15 cellular contexts compared by ENCODE assay signal in the genomic region with DNA sequence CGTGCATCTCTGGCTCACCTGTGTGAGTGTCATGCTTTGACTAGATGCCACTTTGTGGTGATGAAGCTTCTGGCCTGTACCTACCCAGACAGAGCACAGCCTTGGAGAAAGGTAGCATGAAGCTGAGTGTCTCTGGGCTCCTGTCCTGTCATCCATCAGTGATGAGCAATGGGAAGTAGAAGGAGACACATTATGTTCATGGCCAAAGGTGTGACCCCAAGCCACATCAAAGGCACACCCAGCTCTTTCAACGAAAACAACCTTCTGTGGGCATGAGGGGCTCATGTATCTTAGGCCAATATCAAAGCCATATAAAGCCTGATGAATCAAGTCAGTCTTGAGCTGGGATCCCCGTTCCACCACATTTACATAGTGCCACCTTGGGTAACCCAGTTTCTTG. TPM values are rescaled to one million over a fixed set of nuclear protein-coding genes. Genes with fewer than 3 reads are reported as not detected.
"Had no signal": no experiment of that assay in that cellular context is flagged by ENCODE, and none has a peak within 500 bp of the region (broad histone marks: within the 10 kb centered on the region; RNA-seq: fewer than 3 reads in every experiment).

No MANE protein-coding gene starts in this region.

- H3K4me3 Mint-ChIP-seq: dendritic cell treated with granulocyte-macrophage colony-stimulating factor and Interleukin-4, amounts not matched to agents 40 ng/mL and 50 ng/mL, for 4 days had no signal

- H3K9me3 Mint-ChIP-seq: effector memory CD8-positive, alpha-beta T cell had no signal

- DNase-seq: effector memory CD8-positive, alpha-beta T cell; gastrocnemius medialis; heart right ventricle; islet precursor cell; mammary epithelial cell; naive thymus-derived CD4-positive, alpha-beta T cell; ovary; small intestine; stimulated activated CD4-positive, alpha-beta T cell treated with anti-CD3 and anti-CD28 coated beads, Interleukin-12 subunit alpha, Interleukin-12 subunit beta, amount 100 ng/mL, for 4 hours; stimulated activated naive CD4-positive, alpha-beta T cell treated with Interleukin-2 at 50 U/mL for 16 hours; tibial artery; upper lobe of right lung had no signal

- H3K27ac Mint-ChIP-seq: dendritic cell treated with granulocyte-macrophage colony-stimulating factor and Interleukin-4, amounts not matched to agents 40 ng/mL and 50 ng/mL, for 4 days; effector memory CD8-positive, alpha-beta T cell; naive thymus-derived CD4-positive, alpha-beta T cell had no signal

- ATAC-seq: effector memory CD8-positive, alpha-beta T cell; gastrocnemius medialis; heart right ventricle; left lobe of liver; naive thymus-derived CD4-positive, alpha-beta T cell; right cardiac atrium; upper lobe of right lung had no signal

RNA-seq across cellular contexts. Expression of a gene that starts 1.0 kb away (rescaled TPM):
- polyA plus RNA-seq: mammary epithelial cell had no signal
